In genomic region chr6:114839019-114839418, GRCh38 we compare ENCODE assay signal across 28 cellular contexts.
"Had no signal": no experiment of that assay in that cellular context is flagged by ENCODE, and none has a peak within 500 bp of the region (broad histone marks: within the 10 kb centered on the region; RNA-seq: fewer than 3 reads in every experiment).

No MANE protein-coding gene starts in this region.

- H3K36me3 ChIP-seq: stomach, suprapubic skin, thoracic aorta, thyroid gland, tibial artery, tibial nerve, transverse colon, upper lobe of left lung, upper lobe of right lung, uterus, vagina had no signal

- H3K4me3 Mint-ChIP-seq: stimulated activated effector memory CD8-positive, alpha-beta T cell treated with anti-CD3 and anti-CD28 coated beads, Interleukin-12 subunit alpha, Interleukin-12 subunit beta, amount 100 ng/mL, for 72 hours; stimulated activated memory B cell treated with anti-CD40 and anti-IgM and Interleukin-4, amounts not matched to agents 10 μg/mL and 1 μg/mL and 100 μg/mL, for 72 hours; stimulated activated naive B cell treated with anti-CD40 and anti-IgM and Interleukin-4, amounts not matched to agents 10 μg/mL and 1 μg/mL and 100 μg/mL, for 72 hours; stimulated activated naive CD8-positive, alpha-beta T cell treated with anti-CD3 and anti-CD28 coated beads, Interleukin-15, amount 100 ng/mL, for 72 hours; stimulated activated naive CD8-positive, alpha-beta T cell treated with anti-CD3 and anti-CD28 coated beads, Interleukin-15, Interleukin-2, amounts not matched to agents 100 ng/mL and 50 ng/mL, for 24 hours; type B pancreatic cell had no signal

- H3K9me3 Mint-ChIP-seq: type B pancreatic cell had no signal

- H3K27ac ChIP-seq: stomach, suprapubic skin, testis, thoracic aorta, thyroid gland, tibial artery, tibial nerve, transverse colon, upper lobe of left lung, upper lobe of right lung, uterus, vagina had no signal

- FAIRE-seq: urothelium cell line had no signal

- H3K27me3 Mint-ChIP-seq: stimulated activated memory B cell treated with anti-CD40 and anti-IgM and Interleukin-4, amounts not matched to agents 10 μg/mL and 1 μg/mL and 100 μg/mL, for 72 hours; stimulated activated naive B cell treated with anti-CD40 and anti-IgM and Interleukin-4, amounts not matched to agents 10 μg/mL and 1 μg/mL and 100 μg/mL, for 72 hours; stimulated activated naive CD8-positive, alpha-beta T cell treated with anti-CD3 and anti-CD28 coated beads, Interleukin-15, amount 100 ng/mL, for 72 hours; stimulated activated naive CD8-positive, alpha-beta T cell treated with anti-CD3 and anti-CD28 coated beads, Interleukin-15, Interleukin-2, amounts not matched to agents 100 ng/mL and 50 ng/mL, for 24 hours; type B pancreatic cell had no signal

- H3K4me1 ChIP-seq: stomach, suprapubic skin, testis, thyroid gland, tibial artery, tibial nerve, transverse colon, upper lobe of left lung, upper lobe of right lung, uterus, vagina had no signal

- H3K27me3 ChIP-seq: stomach, suprapubic skin, testis, thyroid gland, tibial artery, tibial nerve, transverse colon, upper lobe of left lung, upper lobe of right lung, uterus, vagina had no signal

- H3K27ac Mint-ChIP-seq: stimulated activated effector memory CD8-positive, alpha-beta T cell treated with anti-CD3 and anti-CD28 coated beads, Interleukin-12 subunit alpha, Interleukin-12 subunit beta, amount 100 ng/mL, for 72 hours; stimulated activated memory B cell treated with anti-CD40 and anti-IgM and Interleukin-4, amounts not matched to agents 10 μg/mL and 1 μg/mL and 100 μg/mL, for 72 hours; stimulated activated naive B cell treated with anti-CD40 and anti-IgM and Interleukin-4, amounts not matched to agents 10 μg/mL and 1 μg/mL and 100 μg/mL, for 72 hours; stimulated activated naive CD8-positive, alpha-beta T cell treated with anti-CD3 and anti-CD28 coated beads, Interleukin-15, amount 100 ng/mL, for 72 hours; stimulated activated naive CD8-positive, alpha-beta T cell treated with anti-CD3 and anti-CD28 coated beads, Interleukin-15, Interleukin-2, amounts not matched to agents 100 ng/mL and 50 ng/mL, for 24 hours; type B pancreatic cell had no signal

- DNase-seq: stimulated activated CD4-positive, alpha-beta T cell treated with anti-CD3 and anti-CD28 coated beads, Interleukin-2, amount 100 ng/mL, for 48 hours; stimulated activated CD4-positive, alpha-beta T cell treated with anti-CD3 and anti-CD28 coated beads, Interleukin-4, amount 100 ng/mL, for 1 hour; stimulated activated CD4-positive, alpha-beta T cell treated with anti-CD3 and anti-CD28 coated beads, Interleukin-4, amount 100 ng/mL, for 24 hours; stimulated activated CD4-positive, alpha-beta T cell treated with anti-CD3 and anti-CD28 coated beads, Interleukin-4, amount 100 ng/mL, for 4 hours; stimulated activated CD8-positive, alpha-beta memory T cell treated with anti-CD3 and anti-CD28 coated beads, Interleukin-4, amount 100 ng/mL, for 48 hours; stimulated activated naive B cell treated with anti-CD40 and anti-IgM and Interleukin-4, amounts not matched to agents 10 μg/mL and 1 μg/mL and 100 μg/mL, for 72 hours; stimulated activated naive CD4-positive, alpha-beta T cell; stimulated activated naive CD4-positive, alpha-beta T cell treated with Interleukin-2 at 50 U/mL for 16 hours; stimulated activated naive CD8-positive, alpha-beta T cell treated with anti-CD3 and anti-CD28 coated beads, Interleukin-15, amount 100 ng/mL, for 72 hours; stimulated activated naive CD8-positive, alpha-beta T cell treated with anti-CD3 and anti-CD28 coated beads, Interleukin-15, Interleukin-2, amounts not matched to agents 100 U/mL and 50 U/mL, for 24 hours; stomach; substantia nigra; testis; thyroid gland; tibial artery; transverse colon; upper lobe of left lung; upper lobe of right lung; uterus had no signal

- H3K4me1 Mint-ChIP-seq: stimulated activated effector memory CD8-positive, alpha-beta T cell treated with anti-CD3 and anti-CD28 coated beads, Interleukin-12 subunit alpha, Interleukin-12 subunit beta, amount 100 ng/mL, for 72 hours; stimulated activated memory B cell treated with anti-CD40 and anti-IgM and Interleukin-4, amounts not matched to agents 10 μg/mL and 1 μg/mL and 100 μg/mL, for 72 hours; stimulated activated naive B cell treated with anti-CD40 and anti-IgM and Interleukin-4, amounts not matched to agents 10 μg/mL and 1 μg/mL and 100 μg/mL, for 72 hours; stimulated activated naive CD8-positive, alpha-beta T cell treated with anti-CD3 and anti-CD28 coated beads, Interleukin-15, amount 100 ng/mL, for 72 hours had no signal

- H3K4me3 ChIP-seq: stomach, suprapubic skin, testis, thoracic aorta, thyroid gland, tibial artery, tibial nerve, transverse colon, upper lobe of left lung, upper lobe of right lung, uterus, vagina had no signal

- H3K36me3 Mint-ChIP-seq: stimulated activated effector memory CD8-positive, alpha-beta T cell treated with anti-CD3 and anti-CD28 coated beads, Interleukin-12 subunit alpha, Interleukin-12 subunit beta, amount 100 ng/mL, for 72 hours; stimulated activated memory B cell treated with anti-CD40 and anti-IgM and Interleukin-4, amounts not matched to agents 10 μg/mL and 1 μg/mL and 100 μg/mL, for 72 hours; stimulated activated naive B cell treated with anti-CD40 and anti-IgM and Interleukin-4, amounts not matched to agents 10 μg/mL and 1 μg/mL and 100 μg/mL, for 72 hours; type B pancreatic cell had no signal

- ATAC-seq: stimulated activated effector memory CD8-positive, alpha-beta T cell treated with anti-CD3 and anti-CD28 coated beads, Interleukin-12 subunit alpha, Interleukin-12 subunit beta, amount 100 ng/mL, for 72 hours; stimulated activated memory B cell treated with anti-CD40 and anti-IgM and Interleukin-4, amounts not matched to agents 10 μg/mL and 1 μg/mL and 100 μg/mL, for 72 hours; stimulated activated naive B cell treated with anti-CD40 and anti-IgM and Interleukin-4, amounts not matched to agents 10 μg/mL and 1 μg/mL and 100 μg/mL, for 72 hours; stimulated activated naive CD8-positive, alpha-beta T cell treated with anti-CD3 and anti-CD28 coated beads, Interleukin-15, amount 100 ng/mL, for 72 hours; stimulated activated naive CD8-positive, alpha-beta T cell treated with anti-CD3 and anti-CD28 coated beads, Interleukin-15, Interleukin-2, amounts not matched to agents 100 U/mL and 50 U/mL, for 24 hours; upper lobe of right lung had no signal

- H3K9me3 ChIP-seq: testis, thoracic aorta, thyroid gland, tibial artery, tibial nerve, transverse colon, upper lobe of left lung, upper lobe of right lung, uterus, vagina had no signal
